In the genomic region with DNA sequence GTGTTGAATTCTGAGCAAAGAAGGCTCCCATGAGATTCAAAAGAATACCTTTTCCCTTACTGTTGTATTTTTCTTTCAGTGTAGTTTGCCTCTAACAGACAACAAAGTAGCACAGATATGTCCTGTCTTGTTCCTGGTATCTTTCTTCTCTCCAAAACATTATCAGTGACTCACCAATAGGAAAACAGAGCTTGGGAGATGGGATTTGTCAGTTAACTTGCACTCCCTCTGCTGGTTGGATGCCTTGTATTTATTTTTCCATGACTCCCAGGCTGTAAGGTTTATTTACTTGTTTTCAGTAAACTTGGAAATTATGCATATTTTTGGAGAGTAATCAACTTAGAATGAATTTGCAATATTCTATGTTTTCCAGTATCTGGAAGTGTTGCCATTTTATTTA, we compare ENCODE assay signal across 10 cellular contexts.
DNase-seq lines count a peak whose midpoint lies in the region; ATAC-seq, FAIRE-seq and TF ChIP-seq lines count a peak whose summit lies in the region.
"Had no signal": no experiment of that assay in that cellular context is flagged by ENCODE, and none has a peak within 500 bp of the region (broad histone marks: within the 10 kb centered on the region; RNA-seq: fewer than 3 reads in every experiment).

No MANE protein-coding gene starts in this region.

- TF ChIP-seq CTCF in heart left ventricle (IDR thresholded peaks at IDR 0.05), result peak in 10 of 12 donors; percentile 8 to 50 (median 30)
- peak; percentile 28; the same call in 1 of the 2 replicates for TF ChIP-seq CTCF in WI38 (IDR thresholded peaks at IDR 0.05; ENCODE audit: low read depth, low read length)

- ATAC-seq in heart left ventricle, result no peak
- ATAC-seq in right cardiac atrium, result no peak
- no peak for ATAC-seq in GM21367 (IDR thresholded peaks at IDR 0.05; ENCODE audit: unreplicated experiment)
- ATAC-seq in GM21390 (IDR thresholded peaks at IDR 0.05; ENCODE audit: unreplicated experiment), result no peak

- no peaks in the 10 kb centered on the region for H3K36me3 ChIP-seq in heart left ventricle
- H3K36me3 ChIP-seq in iPS DF 6.9 (ENCODE audit: control insufficient read depth, insufficient read depth, low read length), result no peaks in the 10 kb centered on the region

- H3K9me3 ChIP-seq in heart left ventricle (no peaks in the 10 kb centered on the region), right cardiac atrium (ENCODE audit: control insufficient read depth, low read length) (no peaks in the 10 kb centered on the region), iPS DF 6.9 (ENCODE audit: control insufficient read depth, insufficient read depth, low read length) (no peaks in the 10 kb centered on the region)

- H3K4me1 ChIP-seq in heart left ventricle, result no peaks in the 10 kb centered on the region
- H3K4me1 ChIP-seq in right cardiac atrium (ENCODE audit: control insufficient read depth, insufficient read depth, low read length), result no peaks in the 10 kb centered on the region
- no peaks in the 10 kb centered on the region for H3K4me1 ChIP-seq in iPS DF 6.9 (ENCODE audit: control insufficient read depth, insufficient read depth, low read length)

- intact Hi-C loops in heart left ventricle (cut with DNase I), result loop anchor here in 5 of 10 donors (5.0 to 10.0 kb wide), 3 partner anchors 296 to 366 kb away; no protein-coding TSS in a partner anchor
- intact Hi-C loops in right cardiac atrium (cut with DNase I), result no loop called here

- no peak for DNase-seq in heart left ventricle
- no peak for DNase-seq in right cardiac atrium
- DNase-seq in iPS DF 6.9 (ENCODE audit: low read depth, low spot score), result peak; percentile 20
- DNase-seq in urothelium cell line (ENCODE audit: low spot score), result peak; percentile 36
- DNase-seq in NCI-H2196 treated with DMSO at 0.1 percent for 48 hours (lab: John Stamatoyannopoulos, UW; ENCODE audit: unreplicated experiment), result no peak
- DNase-seq: activated naive CD4-positive, alpha-beta T cell; DMS79 had no signal

- H3K27me3 ChIP-seq in heart left ventricle (no peaks in the 10 kb centered on the region), right cardiac atrium (ENCODE audit: control insufficient read depth, insufficient read depth) (no peaks in the 10 kb centered on the region), iPS DF 6.9 (ENCODE audit: control insufficient read depth, insufficient read depth, low read length) (no peaks in the 10 kb centered on the region)

- H3K4me3 ChIP-seq in heart left ventricle, result no peak overlapping the region
- no peak overlapping the region for H3K4me3 ChIP-seq in right cardiac atrium (ENCODE audit: low read length)
- H3K4me3 ChIP-seq in WI38 (ENCODE audit: low read depth, low read length), result no peak overlapping the region
- no peak overlapping the region for H3K4me3 ChIP-seq in iPS DF 6.9 (ENCODE audit: low read length)

- H3K27ac ChIP-seq in heart left ventricle, result no peak overlapping the region
- no peak overlapping the region for H3K27ac ChIP-seq in right cardiac atrium (ENCODE audit: low read length)
- no peak overlapping the region for H3K27ac ChIP-seq in iPS DF 6.9 (ENCODE audit: low read length)

- TF ChIP-seq POLR2A in heart left ventricle (IDR thresholded peaks at IDR 0.05), result no peak

- FAIRE-seq in urothelium cell line (lab: Jason Lieb, UNC), result no peak

Comparison
In these comparisons a context has a peak if more than half of its experiments do, and no peak if none do; other contexts are left out.
1. DNase-seq: peak in iPS DF 6.9 (single experiment) and urothelium cell line (single experiment); none in heart left ventricle (0 of 5), right cardiac atrium (0 of 3) and NCI-H2196 treated with DMSO at 0.1 percent for 48 hours (single experiment).